ENCODE assay signal across 1 cellular context in the genomic region with DNA sequence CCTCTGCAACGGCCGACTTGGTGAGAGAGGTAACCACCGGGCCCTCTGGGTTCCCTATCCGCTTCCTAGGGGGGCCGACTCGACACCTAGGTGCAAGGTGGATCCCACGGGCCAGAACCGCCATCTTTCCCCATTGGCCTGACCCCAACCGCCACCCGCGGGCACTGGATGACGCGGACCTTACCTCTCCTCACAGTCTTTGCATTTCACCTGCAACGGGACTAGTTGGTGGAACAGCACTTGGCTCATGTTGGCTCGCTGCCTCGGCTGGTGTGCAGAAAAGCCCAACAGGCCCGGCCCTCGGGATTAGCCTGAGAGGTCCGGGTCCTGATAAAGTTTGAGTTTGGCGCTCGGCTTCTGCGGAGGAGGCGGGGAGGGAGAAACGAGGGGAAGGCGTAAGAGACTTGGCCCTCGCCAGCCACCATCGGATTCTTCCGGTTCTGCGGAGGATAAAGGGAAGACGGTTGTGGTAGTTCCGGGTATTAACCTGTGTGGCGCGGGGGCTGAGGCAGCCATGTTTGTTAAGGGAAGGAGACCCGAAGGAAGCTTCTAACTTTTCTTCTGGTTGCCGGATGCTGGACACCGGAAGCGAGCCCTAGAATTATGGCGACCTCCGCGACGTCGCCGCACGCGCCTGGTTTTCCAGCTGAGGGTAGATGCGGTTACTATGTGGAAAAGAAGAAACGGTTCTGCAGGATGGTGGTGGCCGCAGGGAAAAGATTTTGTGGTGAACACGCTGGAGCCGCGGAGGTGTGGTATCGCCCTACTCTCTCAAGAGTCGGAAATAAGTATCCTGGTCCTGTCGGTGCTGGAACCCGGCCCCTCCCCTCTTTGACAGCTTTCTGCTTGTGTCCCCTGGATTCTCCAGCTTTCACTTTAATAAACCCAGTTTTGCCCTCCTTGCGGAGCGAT.
TF ChIP-seq lines count a peak whose summit lies in the region.

A gene with protein sequence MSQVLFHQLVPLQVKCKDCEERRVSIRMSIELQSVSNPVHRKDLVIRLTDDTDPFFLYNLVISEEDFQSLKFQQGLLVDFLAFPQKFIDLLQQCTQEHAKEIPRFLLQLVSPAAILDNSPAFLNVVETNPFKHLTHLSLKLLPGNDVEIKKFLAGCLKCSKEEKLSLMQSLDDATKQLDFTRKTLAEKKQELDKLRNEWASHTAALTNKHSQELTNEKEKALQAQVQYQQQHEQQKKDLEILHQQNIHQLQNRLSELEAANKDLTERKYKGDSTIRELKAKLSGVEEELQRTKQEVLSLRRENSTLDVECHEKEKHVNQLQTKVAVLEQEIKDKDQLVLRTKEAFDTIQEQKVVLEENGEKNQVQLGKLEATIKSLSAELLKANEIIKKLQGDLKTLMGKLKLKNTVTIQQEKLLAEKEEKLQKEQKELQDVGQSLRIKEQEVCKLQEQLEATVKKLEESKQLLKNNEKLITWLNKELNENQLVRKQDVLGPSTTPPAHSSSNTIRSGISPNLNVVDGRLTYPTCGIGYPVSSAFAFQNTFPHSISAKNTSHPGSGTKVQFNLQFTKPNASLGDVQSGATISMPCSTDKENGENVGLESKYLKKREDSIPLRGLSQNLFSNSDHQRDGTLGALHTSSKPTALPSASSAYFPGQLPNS (minus strand): TSS at position 365 of the 912 bp plus-strand sequence. CDS start 116 bp downstream, at position 249.
A gene with protein sequence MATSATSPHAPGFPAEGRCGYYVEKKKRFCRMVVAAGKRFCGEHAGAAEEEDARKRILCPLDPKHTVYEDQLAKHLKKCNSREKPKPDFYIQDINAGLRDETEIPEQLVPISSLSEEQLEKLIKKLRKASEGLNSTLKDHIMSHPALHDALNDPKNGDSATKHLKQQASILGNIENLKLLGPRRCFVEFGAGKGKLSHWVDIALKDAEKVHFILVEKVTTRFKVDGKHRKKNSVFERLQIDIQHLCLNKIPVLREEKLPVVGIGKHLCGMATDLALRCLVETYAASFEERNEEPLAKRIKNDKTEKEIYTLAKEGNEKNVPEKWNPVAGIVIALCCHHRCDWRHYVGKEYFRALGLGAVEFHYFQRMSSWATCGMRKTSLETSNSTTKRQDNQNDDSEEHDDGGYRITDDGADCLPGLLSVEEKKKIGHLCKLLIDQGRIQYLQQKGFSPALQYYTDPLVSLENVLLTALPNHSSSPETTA (plus strand): TSS at position 598 of the 912 bp plus-strand sequence. CDS start 6 bp downstream, at position 604.

TF ChIP-seq in endothelial cell of umbilical vein, 7 proteins besides CTCF, POLR2A, EP300 and RAD21 (continued from another document):
- TF ChIP-seq, protein P1, sequence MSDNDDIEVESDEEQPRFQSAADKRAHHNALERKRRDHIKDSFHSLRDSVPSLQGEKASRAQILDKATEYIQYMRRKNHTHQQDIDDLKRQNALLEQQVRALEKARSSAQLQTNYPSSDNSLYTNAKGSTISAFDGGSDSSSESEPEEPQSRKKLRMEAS (IDR thresholded peaks at IDR 0.05; ENCODE audit: insufficient read depth, insufficient read length): peak; percentile 74
